ENCODE assay signal across 1 cellular context in the genomic region with DNA sequence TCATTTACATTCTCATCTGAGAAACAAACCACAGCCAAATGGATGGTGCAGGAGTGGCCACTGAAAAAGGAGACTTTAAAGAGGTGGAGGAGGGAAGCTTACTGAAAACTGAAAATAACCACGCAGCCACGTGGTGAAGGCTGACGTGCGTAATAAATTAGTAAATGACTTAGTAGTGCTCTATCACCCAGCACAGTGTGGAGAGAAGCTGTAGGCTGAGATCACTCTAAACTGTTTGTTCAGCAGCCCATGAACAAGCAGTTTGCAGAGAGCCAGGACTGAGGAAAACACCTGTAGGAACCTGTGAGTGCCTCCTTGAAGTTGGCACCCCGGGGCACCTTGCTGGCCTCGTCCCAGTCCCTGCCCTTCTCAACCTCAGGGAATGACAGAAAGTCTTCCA.
TF ChIP-seq lines count a peak whose summit lies in the region.

No MANE protein-coding gene starts in this region.

TF ChIP-seq in H1, 55 proteins besides CTCF, POLR2A, EP300 and RAD21 (continued from another document):
- TF ChIP-seq PHF8 (conservative IDR thresholded peaks at IDR 0.05; ENCODE audit: low read depth, low read length) (no peak), SIN3A (conservative IDR thresholded peaks at IDR 0.05 in 1 of 2, IDR thresholded peaks at IDR 0.05 in 1 of 2; ENCODE audit: low read depth in 1 of 2, low read length in 2 of 2) (no peak), CHD2 (IDR thresholded peaks at IDR 0.05; ENCODE audit: low read length) (no peak), KDM1A (IDR thresholded peaks at IDR 0.05; ENCODE audit: borderline replicate concordance, low read length) (no peak)
